In genomic region chr1:217090073-217090911, GRCh38 we compare ENCODE assay signal across 10 cellular contexts.
DNase-seq lines count a peak whose midpoint lies in the region; ATAC-seq, FAIRE-seq and TF ChIP-seq lines count a peak whose summit lies in the region.
"Had no signal": no experiment of that assay in that cellular context is flagged by ENCODE, and none has a peak within 500 bp of the region (broad histone marks: within the 10 kb centered on the region; RNA-seq: fewer than 3 reads in every experiment).

No MANE protein-coding gene starts in this region.

- no peak for DNase-seq in Calu3
- no peak for DNase-seq in PC-9
- no peak for DNase-seq in glutamatergic neuron
- DNase-seq in pancreas: no peak
- no peak for DNase-seq in D721Med (ENCODE audit: insufficient read length, low spot score)
- DNase-seq in CD8-positive, alpha-beta T cell: no peak
- DNase-seq in NCI-H524 treated with DMSO at 0.1 percent for 48 hours (lab: John Stamatoyannopoulos, UW): no peak
- DNase-seq: activated T-cell treated with anti-CD3 and anti-CD28 coated beads, Interleukin-2, amount 50 U/mL, for 24 hours had no signal

- no peaks in the 10 kb centered on the region; the same call in 1 of the 2 replicates for H3K27me3 ChIP-seq in PC-9 (ENCODE audit: insufficient read depth, low read depth)
- H3K27me3 ChIP-seq in pancreas: no peaks in the 10 kb centered on the region
- no peaks in the 10 kb centered on the region for H3K27me3 ChIP-seq in CD8-positive, alpha-beta T cell (ENCODE audit: insufficient read depth, low read length)

- no TSS peak for BruUV-seq in Calu3 (replicated peaks; lab: Mats Ljungman, UMichigan)
- BruUV-seq in PC-9 (replicated peaks; lab: Mats Ljungman, UMichigan): no TSS peak

- H3K4me1 Mint-ChIP-seq in Calu3 (ENCODE audit: low read depth, unreplicated experiment): peaks cover 21% of the 10 kb centered on the region
- peaks cover 8% of the 10 kb centered on the region for H3K4me1 Mint-ChIP-seq in glutamatergic neuron (ENCODE audit: low read depth, unreplicated experiment)
- H3K4me1 Mint-ChIP-seq in CD8-positive, alpha-beta T cell (ENCODE audit: low read depth): peaks cover 6% of the 10 kb centered on the region

- H3K27ac Mint-ChIP-seq in Calu3 (ENCODE audit: unreplicated experiment) (peak overlapping the region; percentile 6), glutamatergic neuron (ENCODE audit: unreplicated experiment) (peak overlapping the region; percentile 24)
- H3K27ac Mint-ChIP-seq in CD8-positive, alpha-beta T cell: no peak overlapping the region
- H3K27ac Mint-ChIP-seq: activated T-cell treated with anti-CD3 and anti-CD28 coated beads, Interleukin-2, amount 50 U/mL, for 24 hours had no signal

- H3K9me3 ChIP-seq in PC-9 (ENCODE audit: insufficient read depth, low read depth) (no peaks in the 10 kb centered on the region), pancreas (no peaks in the 10 kb centered on the region)
- no peaks in the 10 kb centered on the region for H3K9me3 ChIP-seq in CD8-positive, alpha-beta T cell (ENCODE audit: low read length)

- POLR2A ChIA-PET in PC-9 (lab: Charles Lee; ENCODE audit: unreplicated experiment): no interaction called here
- POLR2A ChIA-PET in CD8-positive, alpha-beta T cell (lab: Charles Lee): no interaction called here

- H3K27ac ChIP-seq in PC-9: no peak overlapping the region
- H3K27ac ChIP-seq in pancreas: peak overlapping the region; percentile 9 to 80 (median 74)
- H3K27ac ChIP-seq in CD8-positive, alpha-beta T cell (ENCODE audit: low read depth, low read length): no peak overlapping the region

- H3K4me3 ChIP-seq in PC-9 (no peak overlapping the region), pancreas (peak overlapping the region; percentile 13 to 55 (median 40))
- no peak overlapping the region for H3K4me3 ChIP-seq in CD8-positive, alpha-beta T cell (ENCODE audit: low read depth, low read length)
- H3K4me3 ChIP-seq: K562 had no signal

- H3K36me3 Mint-ChIP-seq in Calu3 (ENCODE audit: insufficient read depth, unreplicated experiment): peaks cover 21% of the 10 kb centered on the region
- H3K36me3 Mint-ChIP-seq in glutamatergic neuron (ENCODE audit: unreplicated experiment): no peaks in the 10 kb centered on the region
- H3K36me3 Mint-ChIP-seq in CD8-positive, alpha-beta T cell: no peaks in the 10 kb centered on the region

- WGBS in pancreas, 2 donors: 21 to 23% methylated on average over 24 of the region's 24 CpGs

- H3K9me2 ChIP-seq in PC-9 (ENCODE audit: insufficient read depth): no peaks in the 10 kb centered on the region

- H3K9me3 Mint-ChIP-seq in Calu3 (ENCODE audit: low read depth, unreplicated experiment): no peaks in the 10 kb centered on the region
- H3K9me3 Mint-ChIP-seq in glutamatergic neuron (ENCODE audit: unreplicated experiment): peaks cover 2% of the 10 kb centered on the region
- peaks cover 3% of the 10 kb centered on the region for H3K9me3 Mint-ChIP-seq in CD8-positive, alpha-beta T cell
- H3K9me3 Mint-ChIP-seq: activated T-cell treated with anti-CD3 and anti-CD28 coated beads, Interleukin-2, amount 50 U/mL, for 24 hours had no signal

- H3K4me3 Mint-ChIP-seq in Calu3 (ENCODE audit: low read depth, unreplicated experiment): peak overlapping the region; percentile 78
- H3K4me3 Mint-ChIP-seq in glutamatergic neuron (ENCODE audit: unreplicated experiment): peak overlapping the region; percentile 88
- no peak overlapping the region for H3K4me3 Mint-ChIP-seq in CD8-positive, alpha-beta T cell
- H3K4me3 Mint-ChIP-seq: activated T-cell treated with anti-CD3 and anti-CD28 coated beads, Interleukin-2, amount 50 U/mL, for 24 hours had no signal

- no peaks in the 10 kb centered on the region for H3F3A ChIP-seq in PC-9 (ENCODE audit: insufficient read depth, low read depth)

- H3K36me3 ChIP-seq in PC-9 (ENCODE audit: low read depth): no peaks in the 10 kb centered on the region
- no peaks in the 10 kb centered on the region for H3K36me3 ChIP-seq in pancreas
- no peaks in the 10 kb centered on the region for H3K36me3 ChIP-seq in CD8-positive, alpha-beta T cell (ENCODE audit: insufficient read depth, low read length)

- H3K27me3 Mint-ChIP-seq in Calu3 (ENCODE audit: unreplicated experiment) (no peaks in the 10 kb centered on the region), glutamatergic neuron (ENCODE audit: unreplicated experiment) (peaks cover 13% of the 10 kb centered on the region)
- peaks cover 40% of the 10 kb centered on the region for H3K27me3 Mint-ChIP-seq in CD8-positive, alpha-beta T cell (ENCODE audit: low read depth)

- no peaks in the 10 kb centered on the region for H4K20me1 ChIP-seq in PC-9 (ENCODE audit: insufficient read depth)

- CTCF ChIA-PET in Calu3 (lab: Charles Lee) (no interaction called here), PC-9 (lab: Charles Lee) (no interaction called here)
- CTCF ChIA-PET in CD8-positive, alpha-beta T cell (lab: Charles Lee): no interaction called here

- peak; percentile 11 to 25 (median 16) for ATAC-seq in pancreas
- ATAC-seq in CD8-positive, alpha-beta T cell: no peak
- no peak for ATAC-seq in GM18858 (IDR thresholded peaks at IDR 0.05; ENCODE audit: unreplicated experiment)
- ATAC-seq: K562 had no signal

- intact Hi-C loops in Calu3 (cut with micrococcal nuclease; ENCODE audit: unreplicated experiment) (loop anchor here (5.0 kb wide), 1 partner anchor 63 kb away; no protein-coding TSS in a partner anchor), PC-9 (cut with micrococcal nuclease; ENCODE audit: unreplicated experiment) (no loop called here), pancreas (cut with DNase I) (no loop called here)
- intact Hi-C loops in CD8-positive, alpha-beta T cell (cut with DNase I, micrococcal nuclease): no loop called here

- H3K4me1 ChIP-seq in PC-9 (replicated peaks; ENCODE audit: insufficient read depth) (no peaks in the 10 kb centered on the region), pancreas (no peaks in the 10 kb centered on the region)
- no peaks in the 10 kb centered on the region for H3K4me1 ChIP-seq in CD8-positive, alpha-beta T cell (ENCODE audit: insufficient read depth, low read length)

- peak overlapping the region; percentile 47; the same call in 1 of the 2 replicates for H3K4me2 ChIP-seq in PC-9

- TF ChIP-seq CTCF in Calu3 (IDR thresholded peaks at IDR 0.05; ENCODE audit: unreplicated experiment) (no peak), PC-9 (conservative IDR thresholded peaks at IDR 0.05) (no peak), glutamatergic neuron (IDR thresholded peaks at IDR 0.05; ENCODE audit: partially characterized antibody, unreplicated experiment) (no peak), pancreas (IDR thresholded peaks at IDR 0.05) (no peak), D721Med (IDR thresholded peaks at IDR 0.05; ENCODE audit: insufficient read depth, missing control alignments) (no peak)
- TF ChIP-seq CTCF in CD8-positive, alpha-beta T cell (IDR thresholded peaks at IDR 0.05): no peak

- no peaks in the 10 kb centered on the region for H3K79me2 ChIP-seq in PC-9 (ENCODE audit: low read depth)

- FAIRE-seq in pancreas (lab: Jason Lieb, UNC) (no peak), D721Med (lab: Jason Lieb, UNC) (no peak)
- FAIRE-seq: K562 had no signal

- H2AFZ ChIP-seq in PC-9: no peak overlapping the region

Comparison
In these comparisons a context has a peak if more than half of its experiments do, and no peak if none do; other contexts are left out.
1. H3K27ac ChIP-seq: peak in pancreas (4 of 4); none in PC-9 (single experiment) and CD8-positive, alpha-beta T cell (single experiment).
2. H3K4me3 ChIP-seq: peak in pancreas (4 of 4); none in PC-9 (single experiment) and CD8-positive, alpha-beta T cell (single experiment).
3. ATAC-seq: peak in pancreas (4 of 4); none in CD8-positive, alpha-beta T cell (single experiment) and GM18858 (single experiment).